In genomic region chr12:93785262-93786010, GRCh38 we compare ENCODE assay signal across 8 cellular contexts.
DNase-seq lines count a peak whose midpoint lies in the region; ATAC-seq and TF ChIP-seq lines count a peak whose summit lies in the region.

No MANE protein-coding gene starts in this region.

- peaks cover 9% of the 10 kb centered on the region for H3K9me3 Mint-ChIP-seq in activated CD4-positive, alpha-beta memory T cell treated with anti-CD3 and anti-CD28 coated beads for 36 hours
- H3K9me3 Mint-ChIP-seq in neural crest cell, result peaks cover 2% of the 10 kb centered on the region

- no peaks in the 10 kb centered on the region for H3K79me2 ChIP-seq in OCI-LY7 (ENCODE audit: insufficient read depth, low read depth, low read length)

- H3K4me3 ChIP-seq in vagina (no peak overlapping the region), OCI-LY7 (ENCODE audit: low read depth, low read length, poor library complexity, severe bottlenecking) (no peak overlapping the region)

- H4K20me1 ChIP-seq in OCI-LY7 (ENCODE audit: insufficient read depth, low read length), result no peaks in the 10 kb centered on the region

- BruUV-seq in OCI-LY7 (replicated peaks; lab: Mats Ljungman, UMichigan), result no TSS peak

- H3K9me2 ChIP-seq in OCI-LY7 (ENCODE audit: insufficient read depth, low read length), result no peaks in the 10 kb centered on the region

- H3K36me3 ChIP-seq in vagina (no peaks in the 10 kb centered on the region), OCI-LY7 (ENCODE audit: insufficient read depth, low read length) (no peaks in the 10 kb centered on the region)

- no peak overlapping the region for H3K4me2 ChIP-seq in OCI-LY7 (ENCODE audit: low read length)

- H3K4me1 ChIP-seq in vagina (peaks cover 39% of the 10 kb centered on the region), OCI-LY7 (ENCODE audit: insufficient read depth, low read length, poor library complexity, severe bottlenecking) (no peaks in the 10 kb centered on the region)

- TF ChIP-seq CTCF in neural crest cell (conservative IDR thresholded peaks at IDR 0.05), result no peak
- TF ChIP-seq CTCF in vagina (IDR thresholded peaks at IDR 0.05), result no peak
- no peak for TF ChIP-seq CTCF in OCI-LY7 (conservative IDR thresholded peaks at IDR 0.05; ENCODE audit: low read length)

- H3K4me3 Mint-ChIP-seq in activated CD4-positive, alpha-beta memory T cell treated with anti-CD3 and anti-CD28 coated beads for 36 hours, result peak overlapping the region; percentile 16
- H3K4me3 Mint-ChIP-seq in neural crest cell, result peak overlapping the region; percentile 29

- ATAC-seq in esophagus mucosa, result peak; percentile 95

- in situ Hi-C loops in ACHN (cut with HindIII; ENCODE audit: low pct_ligation_motif_present, low pct_unique_long_range_greater_than_20kb, low sequenced_read_pairs), result no loop called here

- no peaks in the 10 kb centered on the region for H3K9me3 ChIP-seq in vagina
- H3K9me3 ChIP-seq in OCI-LY7 (ENCODE audit: low read length), result no peaks in the 10 kb centered on the region

- DNase-seq in ACHN (peak; percentile 97), HT-29 (ENCODE audit: low spot score) (peak; percentile 81), neural crest cell (ENCODE audit: low read depth, low spot score) (no peak), vagina (ENCODE audit: extremely low spot score in 2 of 2) (no peak), NK-92 (lab: John Stamatoyannopoulos, UW; ENCODE audit: unreplicated experiment) (no peak), OCI-LY7 (ENCODE audit: low spot score) (no peak)
- DNase-seq in activated CD4-positive, alpha-beta memory T cell treated with anti-CD3 and anti-CD28 coated beads for 36 hours, result peak; percentile 73

- no peak overlapping the region for H2AFZ ChIP-seq in OCI-LY7 (ENCODE audit: low read length)

- CTCF ChIA-PET in activated CD4-positive, alpha-beta memory T cell treated with anti-CD3 and anti-CD28 coated beads for 36 hours (lab: Charles Lee), result interaction anchor here (1.6 to 3.5 kb wide), 4 partner anchors 10 to 317 kb away, joined by 4 to 15 read pairs (median 6); no protein-coding TSS in a partner anchor
- CTCF ChIA-PET in OCI-LY7 (lab: Charles Lee; ENCODE audit: unreplicated experiment), result no interaction called here

- peaks cover 57% of the 10 kb centered on the region for H3K4me1 Mint-ChIP-seq in activated CD4-positive, alpha-beta memory T cell treated with anti-CD3 and anti-CD28 coated beads for 36 hours (ENCODE audit: low read depth)
- peaks cover 45% of the 10 kb centered on the region for H3K4me1 Mint-ChIP-seq in neural crest cell

- no peak for TF ChIP-seq POLR2A in vagina (IDR thresholded peaks at IDR 0.05)

- H3K27me3 Mint-ChIP-seq in activated CD4-positive, alpha-beta memory T cell treated with anti-CD3 and anti-CD28 coated beads for 36 hours, result no peaks in the 10 kb centered on the region
- H3K27me3 Mint-ChIP-seq in neural crest cell (ENCODE audit: low read depth), result no peaks in the 10 kb centered on the region

- peak overlapping the region; percentile 72 for H3K27ac ChIP-seq in vagina
- no peak overlapping the region for H3K27ac ChIP-seq in OCI-LY7 (ENCODE audit: low read depth, low read length, poor library complexity, severe bottlenecking)

- intact Hi-C loops in activated CD4-positive, alpha-beta memory T cell treated with anti-CD3 and anti-CD28 coated beads for 36 hours (cut with micrococcal nuclease), result loop anchor here (1.0 to 10.0 kb wide), 8 partner anchors 13 to 861 kb away; partner anchors contain the start of genes EEA1 and UBE2N
- intact Hi-C loops in vagina (cut with DNase I), result no loop called here
- intact Hi-C loops in OCI-LY7 (cut with micrococcal nuclease; ENCODE audit: unreplicated experiment), result no loop called here

- H3K27me3 ChIP-seq in vagina, result no peaks in the 10 kb centered on the region

- H3K27ac Mint-ChIP-seq in activated CD4-positive, alpha-beta memory T cell treated with anti-CD3 and anti-CD28 coated beads for 36 hours, result peak overlapping the region; percentile 81
- peak overlapping the region; percentile 78 for H3K27ac Mint-ChIP-seq in neural crest cell (ENCODE audit: unreplicated experiment)

- peaks cover 13% of the 10 kb centered on the region for H3K36me3 Mint-ChIP-seq in activated CD4-positive, alpha-beta memory T cell treated with anti-CD3 and anti-CD28 coated beads for 36 hours
- peaks cover 2% of the 10 kb centered on the region for H3K36me3 Mint-ChIP-seq in neural crest cell (ENCODE audit: low read depth)

- POLR2A ChIA-PET in activated CD4-positive, alpha-beta memory T cell treated with anti-CD3 and anti-CD28 coated beads for 36 hours (lab: Charles Lee), result interaction anchor here (0.7 to 1.1 kb wide), 3 partner anchors 11 to 75 kb away, joined by 3 read pairs; no protein-coding TSS in a partner anchor
- POLR2A ChIA-PET in OCI-LY7 (lab: Charles Lee), result no interaction called here

Comparison
In these comparisons a context has a peak if more than half of its experiments do, and no peak if none do; other contexts are left out.
1. DNase-seq: peak in ACHN (single experiment), HT-29 (single experiment) and activated CD4-positive, alpha-beta memory T cell treated with anti-CD3 and anti-CD28 coated beads for 36 hours (single experiment); none in neural crest cell (single experiment), vagina (0 of 2), NK-92 (single experiment) and OCI-LY7 (single experiment).